ENCODE assay signal across 1 cellular context in genomic region chr20:35621560-35621946, GRCh38.
TF ChIP-seq lines count a peak whose summit lies in the region.

No MANE protein-coding gene starts in this region.

TF ChIP-seq in WTC11, 78 proteins besides CTCF, POLR2A, EP300 and RAD21 (continued from another document):
- TF ChIP-seq NR3C1 (CRISPR knock-in tag; conservative IDR thresholded peaks at IDR 0.05; ENCODE audit: low read depth), result no peak
- TF ChIP-seq ZNF671 (CRISPR knock-in tag; IDR thresholded peaks at IDR 0.05), result no peak
- TF ChIP-seq MAX (CRISPR knock-in tag; IDR thresholded peaks at IDR 0.05), result no peak
TF ChIP-seq in WTC11: peak in this region for 0.
